23 cellular contexts compared by ENCODE assay signal in the genomic region with DNA sequence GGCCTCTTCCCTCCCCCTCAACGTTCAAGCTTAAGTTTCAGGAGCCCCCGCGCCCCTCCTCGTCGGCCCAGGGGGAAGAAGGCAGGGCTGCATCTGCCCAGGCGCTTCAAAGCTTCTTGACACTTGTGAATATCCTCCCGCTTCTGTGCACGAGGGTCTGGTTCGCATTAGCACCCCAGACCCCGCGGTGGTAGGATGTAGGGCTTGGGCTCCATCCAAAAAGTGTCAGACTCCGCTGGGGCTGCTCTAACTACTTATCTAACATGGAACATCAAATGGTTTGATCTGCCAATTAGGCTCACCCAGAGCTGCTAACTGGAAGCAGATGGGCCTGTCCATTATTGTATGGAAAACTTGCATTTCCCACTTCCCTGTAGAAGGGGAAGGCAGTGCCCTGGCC. TPM values are rescaled to one million over a fixed set of nuclear protein-coding genes. Genes with fewer than 3 reads are reported as not detected.
DNase-seq lines count a peak whose midpoint lies in the region; ATAC-seq and TF ChIP-seq lines count a peak whose summit lies in the region.
"Had no signal": no experiment of that assay in that cellular context is flagged by ENCODE, and none has a peak within 500 bp of the region (broad histone marks: within the 10 kb centered on the region; RNA-seq: fewer than 3 reads in every experiment).

No MANE protein-coding gene starts in this region.

- peaks cover 16 to 17% of the 10 kb centered on the region in 2 donors for H3K4me1 Mint-ChIP-seq in natural killer cell treated with Interleukin-12 subunit alpha and Interleukin-12 subunit beta and Interleukin-15 and Interleukin-18, amount 100 ng/mL, for 72 hours (ENCODE audit: low read depth in 2 of 2)
- peaks cover 12 to 24% of the 10 kb centered on the region in 2 donors for H3K4me1 Mint-ChIP-seq in natural killer cell
- H3K4me1 Mint-ChIP-seq: CD4-positive, alpha-beta memory T cell; GM23338; H9 had no signal

- TF ChIP-seq CTCF in natural killer cell (IDR thresholded peaks at IDR 0.05) (no peak), SK-N-SH (IDR thresholded peaks at IDR 0.05) (no peak), dorsolateral prefrontal cortex (IDR thresholded peaks at IDR 0.05 in 54 of 56, conservative IDR thresholded peaks at IDR 0.05 in 2 of 56; ENCODE audit: low read depth in 1 of 56, partially characterized antibody in 56 of 56) (no peak)

- POLR2A ChIA-PET in SK-N-SH (lab: Yijun Ruan, JAX) = interaction anchor here (0.6 to 1.5 kb wide), 3 partner anchors 14 to 106 kb away, joined by 3 read pairs; no protein-coding TSS in a partner anchor

- H3K27ac ChIP-seq in SK-N-SH (ENCODE audit: low read depth in 2 of 2, low read length in 1 of 2) (peak overlapping the region in 1 of 2 experiments; percentile 31; a peak in 1 of 4 replicates), mesendoderm (ENCODE audit: low read depth, low read length) (no peak overlapping the region), right cardiac atrium (ENCODE audit: low read length) (no peak overlapping the region), dorsolateral prefrontal cortex (no peak overlapping the region)
- H3K27ac ChIP-seq: 22Rv1 had no signal

- no peak overlapping the region for H2AK5ac ChIP-seq in mesendoderm (ENCODE audit: low read length)

- H3K4me2 ChIP-seq in SK-N-SH (no peak overlapping the region), mesendoderm (ENCODE audit: low read length) (no peak overlapping the region)
- H3K4me2 ChIP-seq: GM23338 had no signal

- H3F3A ChIP-seq in SK-N-SH (replicated peaks; ENCODE audit: insufficient read depth) = no peaks in the 10 kb centered on the region

- no peak overlapping the region for H3K18ac ChIP-seq in mesendoderm (ENCODE audit: low read length)

- TF ChIP-seq RAD21 in SK-N-SH (IDR thresholded peaks at IDR 0.05; ENCODE audit: low read length) = no peak

- H3K4me3 ChIP-seq in SK-N-SH (ENCODE audit: low read depth in 2 of 2, low read length in 1 of 2) (no peak overlapping the region), mesendoderm (ENCODE audit: low read length) (no peak overlapping the region), right cardiac atrium (ENCODE audit: low read length) (no peak overlapping the region), dorsolateral prefrontal cortex (no peak overlapping the region)
- H3K4me3 ChIP-seq: GM23338 had no signal

- no peak overlapping the region for H3K23ac ChIP-seq in mesendoderm (ENCODE audit: low read length)

- CTCF ChIA-PET in SK-N-SH (lab: Yijun Ruan, JAX) = interaction anchor here (0.7 to 5.5 kb wide), 10 partner anchors 9 to 254 kb away, joined by 3 to 41 read pairs (median 4); no protein-coding TSS in a partner anchor

- H2BK120ac ChIP-seq in mesendoderm (ENCODE audit: low read depth, low read length) = no peak overlapping the region

- H3K4ac ChIP-seq in mesendoderm (ENCODE audit: low read depth, low read length) = no peak overlapping the region

- H3K27me3 ChIP-seq in SK-N-SH (ENCODE audit: insufficient read depth) (no peaks in the 10 kb centered on the region; the same call in 1 of the 2 replicates), mesendoderm (ENCODE audit: insufficient read depth, low read length, poor library complexity) (no peaks in the 10 kb centered on the region), right cardiac atrium (ENCODE audit: control insufficient read depth, insufficient read depth) (peaks cover 4% of the 10 kb centered on the region), dorsolateral prefrontal cortex (peaks cover 0 to 21% (median 5%) of the 10 kb centered on the region in 45 donors)

- H4K5ac ChIP-seq in mesendoderm (ENCODE audit: low read length) = no peak overlapping the region

- H3K36me3 Mint-ChIP-seq in natural killer cell treated with Interleukin-12 subunit alpha and Interleukin-12 subunit beta and Interleukin-15 and Interleukin-18, amount 100 ng/mL, for 72 hours = peaks cover 4% of the 10 kb centered on the region
- H3K36me3 Mint-ChIP-seq in natural killer cell = peaks cover 6% of the 10 kb centered on the region

- H2BK15ac ChIP-seq in mesendoderm (replicated peaks; ENCODE audit: low read depth) = no peak overlapping the region

- peaks cover 2 to 4% of the 10 kb centered on the region in 2 donors for H3K27me3 Mint-ChIP-seq in natural killer cell treated with Interleukin-12 subunit alpha and Interleukin-12 subunit beta and Interleukin-15 and Interleukin-18, amount 100 ng/mL, for 72 hours
- peaks cover 5 to 9% of the 10 kb centered on the region in 2 donors for H3K27me3 Mint-ChIP-seq in natural killer cell (ENCODE audit: low read depth in 2 of 2)

- H3K4me1 ChIP-seq in SK-N-SH (ENCODE audit: control insufficient read depth in 1 of 2, insufficient read depth in 2 of 2, low read depth in 1 of 2, low read length in 1 of 2) = peaks cover 0 to 19% of the 10 kb centered on the region in 2 experiments; a peak in 1 of 4 replicates
- no peaks in the 10 kb centered on the region for H3K4me1 ChIP-seq in mesendoderm (ENCODE audit: control insufficient read depth, low read depth, low read length)
- no peaks in the 10 kb centered on the region for H3K4me1 ChIP-seq in right cardiac atrium (ENCODE audit: control insufficient read depth, insufficient read depth, low read length)

- H3K9me2 ChIP-seq in SK-N-SH = no peaks in the 10 kb centered on the region

- H3K27ac Mint-ChIP-seq in natural killer cell treated with Interleukin-12 subunit alpha and Interleukin-12 subunit beta and Interleukin-15 and Interleukin-18, amount 100 ng/mL, for 72 hours = no peak overlapping the region
- H3K27ac Mint-ChIP-seq in natural killer cell = no peak overlapping the region
- H3K27ac Mint-ChIP-seq: CD4-positive, alpha-beta memory T cell; GM23338; H9 had no signal

- no peak overlapping the region for H2AFZ ChIP-seq in SK-N-SH (ENCODE audit: low read depth)
- H2AFZ ChIP-seq: GM23338 had no signal

- H3K9ac ChIP-seq in SK-N-SH (no peak overlapping the region), mesendoderm (ENCODE audit: low read length) (no peak overlapping the region)

- H3K9me3 ChIP-seq in SK-N-SH (no peaks in the 10 kb centered on the region), right cardiac atrium (ENCODE audit: control insufficient read depth, low read length) (no peaks in the 10 kb centered on the region)

- 1% methylated on average over 12 of the region's 12 CpGs for WGBS in SK-N-SH (ENCODE audit: low lambda C conversion rate)
- WGBS in mesendoderm (ENCODE audit: extremely low coverage, insufficient coverage, low lambda C conversion rate) = no CpG with 5 or more reads among the region's 12 CpGs
- 43% methylated on average over 12 of the region's 12 CpGs for WGBS in right cardiac atrium

- H3K79me2 ChIP-seq in SK-N-SH (ENCODE audit: insufficient read depth) = no peaks in the 10 kb centered on the region
- H3K79me2 ChIP-seq in mesendoderm (ENCODE audit: control insufficient read depth, insufficient read depth, low read length) = no peaks in the 10 kb centered on the region

- H3K36me3 ChIP-seq in SK-N-SH (replicated peaks in 1 of 2; ENCODE audit: control insufficient read depth in 1 of 2, insufficient read depth in 2 of 2, low read length in 1 of 2) (no peaks in the 10 kb centered on the region), mesendoderm (ENCODE audit: control insufficient read depth, insufficient read depth, low read length) (no peaks in the 10 kb centered on the region)

- intact Hi-C loops in natural killer cell (cut with micrococcal nuclease) = no loop called here
- intact Hi-C loops in right cardiac atrium (cut with DNase I) = no loop called here
- intact Hi-C loops in dorsolateral prefrontal cortex (cut with DNase I) = no loop called here

- H4K20me1 ChIP-seq in SK-N-SH (ENCODE audit: insufficient read depth) = no peaks in the 10 kb centered on the region

- no peak overlapping the region for H2BK5ac ChIP-seq in mesendoderm (ENCODE audit: low read length)

- DNase-seq in natural killer cell treated with Interleukin-12 subunit alpha and Interleukin-12 subunit beta and Interleukin-15 and Interleukin-18, amount 100 ng/mL, for 72 hours (ENCODE audit: low spot score) = peak; percentile 28
- DNase-seq in natural killer cell (no peak), SK-N-SH (peak; percentile 92), mesendoderm (peak; percentile 47), right cardiac atrium (no peak), dorsolateral prefrontal cortex (no peak)
- DNase-seq: ACHN; AML-193; C1 segment of cervical spinal cord; Calu3; CD4-positive, alpha-beta memory T cell; COR-L47; DMS53; DMS79 treated with DMSO at 0.1 percent for 48 hours; GF-D8; H9 had no signal

- no peak overlapping the region for H4K8ac ChIP-seq in mesendoderm (ENCODE audit: low read depth, low read length)

- H3K79me1 ChIP-seq in mesendoderm (ENCODE audit: low read length) = no peaks in the 10 kb centered on the region

- no peak overlapping the region for H3K4me3 Mint-ChIP-seq in natural killer cell treated with Interleukin-12 subunit alpha and Interleukin-12 subunit beta and Interleukin-15 and Interleukin-18, amount 100 ng/mL, for 72 hours
- H3K4me3 Mint-ChIP-seq in natural killer cell = no peak overlapping the region
- H3K4me3 Mint-ChIP-seq: CD4-positive, alpha-beta memory T cell; GM23338; H9 had no signal

- peaks cover 8% of the 10 kb centered on the region for H3K9me3 Mint-ChIP-seq in natural killer cell treated with Interleukin-12 subunit alpha and Interleukin-12 subunit beta and Interleukin-15 and Interleukin-18, amount 100 ng/mL, for 72 hours
- H3K9me3 Mint-ChIP-seq in natural killer cell = peaks cover 6 to 7% of the 10 kb centered on the region in 2 donors

- peak in 1 of 2 experiments; percentile 92; a peak in 2 of 4 replicates for TF ChIP-seq EP300 in SK-N-SH (IDR thresholded peaks at IDR 0.05; ENCODE audit: borderline replicate concordance in 1 of 2, low read depth in 1 of 2, low read length in 1 of 2)

- H3K56ac ChIP-seq in mesendoderm (ENCODE audit: low read length) = no peak overlapping the region

- ATAC-seq in natural killer cell treated with Interleukin-12 subunit alpha and Interleukin-12 subunit beta and Interleukin-15 and Interleukin-18, amount 100 ng/mL, for 72 hours = no peak
- ATAC-seq in natural killer cell = no peak
- no peak for ATAC-seq in right cardiac atrium
- ATAC-seq: GM23338, HCT116 had no signal

TF ChIP-seq in SK-N-SH, 30 proteins besides CTCF, POLR2A, EP300 and RAD21 (continues in another document):
- TF ChIP-seq RXRA (IDR thresholded peaks at IDR 0.05; ENCODE audit: borderline replicate concordance, low read depth) = no peak

RNA-seq across cellular contexts. Expression of gene TAS1R2, which starts 28.9 kb away (rescaled TPM):
- total RNA-seq in natural killer cell treated with Interleukin-12 subunit alpha and Interleukin-12 subunit beta and Interleukin-15 and Interleukin-18, amount 100 ng/mL, for 72 hours = not detected
- total RNA-seq in natural killer cell = not detected
- polyA plus RNA-seq in SK-N-SH (2012; rRNA removed) = not detected in 2 replicates
- polyA plus RNA-seq in SK-N-SH (2012; cell fraction: cytosol; rRNA removed) = not detected in 2 replicates
- not detected in 2 replicates for polyA plus RNA-seq in SK-N-SH (2012; cell fraction: nucleus; rRNA removed)
- polyA plus RNA-seq in mesendoderm (2013, experiment 1 of 2) = not detected
- not detected for polyA plus RNA-seq in mesendoderm (2013, experiment 2 of 2)
- total RNA-seq in right cardiac atrium = not detected
- polyA plus RNA-seq in right cardiac atrium = not detected
- total RNA-seq in dorsolateral prefrontal cortex = not detected
- total RNA-seq: Calu3; CD4-positive, alpha-beta memory T cell; Daoy; G401; GM23338; H4; H9 had no signal
- polyA plus RNA-seq: BJ; CD4-positive, alpha-beta memory T cell; GM23338 had no signal

Comparison
In these comparisons a context has a peak if more than half of its experiments do, and no peak if none do; other contexts are left out.
1. DNase-seq: peak in natural killer cell treated with Interleukin-12 subunit alpha and Interleukin-12 subunit beta and Interleukin-15 and Interleukin-18, amount 100 ng/mL, for 72 hours (single experiment), SK-N-SH (single experiment) and mesendoderm (single experiment); none in natural killer cell (single experiment), right cardiac atrium (0 of 3) and dorsolateral prefrontal cortex (0 of 10).